ENCODE assay signal across 1 cellular context in genomic region chr2:241354668-241355658, GRCh38.
A peak's percentile ranks its signal among the peaks of the same experiment; 100 is the strongest.
TF ChIP-seq lines count a peak whose summit lies in the region.

No MANE protein-coding gene starts in this region.

TF ChIP-seq in HepG2, 621 proteins besides CTCF, POLR2A, EP300 and RAD21 (continued from another document):
- TF ChIP-seq STAT6 (CRISPR knock-in tag; IDR thresholded peaks at IDR 0.05; ENCODE audit: borderline replicate concordance) (no peak), SAP130 (CRISPR knock-in tag; IDR thresholded peaks at IDR 0.05; ENCODE audit: low read depth) (peak; percentile 75), ZNF337 (CRISPR knock-in tag; IDR thresholded peaks at IDR 0.05; ENCODE audit: borderline replicate concordance, low read depth) (no peak), KLF11 (CRISPR knock-in tag; IDR thresholded peaks at IDR 0.05) (no peak), ZNF720 (CRISPR knock-in tag; IDR thresholded peaks at IDR 0.05) (no peak), AGO2 (optimal IDR thresholded peaks at IDR 0.05; ENCODE audit: low read depth, low read length) (peak; percentile 94), AHR (CRISPR knock-in tag; IDR thresholded peaks at IDR 0.05) (no peak), SMC3 (IDR thresholded peaks at IDR 0.05; ENCODE audit: low read length) (no peak), ZNF160 (CRISPR knock-in tag; IDR thresholded peaks at IDR 0.05) (no peak; the same call in 1 of the 2 replicates), ZNF367 (CRISPR knock-in tag; IDR thresholded peaks at IDR 0.05; ENCODE audit: borderline replicate concordance) (no peak), NFIC (IDR thresholded peaks at IDR 0.05; ENCODE audit: low read length) (no peak), E2F5 (CRISPR knock-in tag; conservative IDR thresholded peaks at IDR 0.05) (no peak; the same call in 1 of the 2 replicates), KMT2B (CRISPR knock-in tag; IDR thresholded peaks at IDR 0.05) (no peak), TRIM22 (IDR thresholded peaks at IDR 0.05) (no peak), MXD1 (CRISPR knock-in tag; IDR thresholded peaks at IDR 0.05) (no peak), ZKSCAN5 (CRISPR knock-in tag; IDR thresholded peaks at IDR 0.05) (0 out of 2 replicates have a peak, but pooled peaks have one; percentile 40), ZNF503 (CRISPR knock-in tag; IDR thresholded peaks at IDR 0.05) (no peak), ZNF281 (CRISPR knock-in tag; IDR thresholded peaks at IDR 0.05; ENCODE audit: borderline replicate concordance) (no peak), SMAD1 (CRISPR knock-in tag; IDR thresholded peaks at IDR 0.05; ENCODE audit: borderline replicate concordance, low read depth) (no peak; the same call in 1 of the 2 replicates), ZNF292 (CRISPR knock-in tag; IDR thresholded peaks at IDR 0.05; ENCODE audit: borderline replicate concordance, low read depth) (peak; percentile 25; the same call in 1 of the 2 replicates), SRSF1 (optimal IDR thresholded peaks at IDR 0.05; ENCODE audit: low read depth, low read length) (no peak), E2F1 (CRISPR knock-in tag; IDR thresholded peaks at IDR 0.05) (no peak; the same call in 1 of the 2 replicates), ZNF431 (CRISPR knock-in tag; IDR thresholded peaks at IDR 0.05; ENCODE audit: borderline replicate concordance, low read depth) (peak; percentile 58; the same call in 1 of the 2 replicates), ZNF687 (CRISPR knock-in tag; IDR thresholded peaks at IDR 0.05) (peak; percentile 92), HOXA3 (CRISPR knock-in tag; IDR thresholded peaks at IDR 0.05) (no peak), ZBTB8A (CRISPR knock-in tag; IDR thresholded peaks at IDR 0.05; ENCODE audit: borderline replicate concordance, low read depth) (no peak), MTA3 (CRISPR knock-in tag; IDR thresholded peaks at IDR 0.05) (no peak)
